ENCODE assay signal across 7 cellular contexts in genomic region chr20:29050008-29050606, GRCh38.
DNase-seq lines count a peak whose midpoint lies in the region; ATAC-seq and TF ChIP-seq lines count a peak whose summit lies in the region.
"Not testable (repeated sequence)": the region's sequence is repeated elsewhere in the genome, so short reads cannot be mapped to it uniquely, and the experiment has no call there.

No MANE protein-coding gene starts in this region.

- not testable (repeated sequence) for H3K4me1 ChIP-seq in PC-9 (replicated peaks; ENCODE audit: insufficient read depth); right lobe of liver

- peak; percentile 33 for DNase-seq in Caki2 (ENCODE audit: low read depth)
- DNase-seq in GM13977 (ENCODE audit: low spot score); epithelial cell of proximal tubule (ENCODE audit: low read depth); right lobe of liver: not testable (repeated sequence)
- DNase-seq in PC-9: peak; percentile 22 to 41
- DNase-seq in activated CD8-positive, alpha-beta T cell treated with anti-CD3 and anti-CD28 coated beads for 36 hours: peak; percentile 3

- BruUV-seq in PC-9 (replicated peaks; lab: Mats Ljungman, UMichigan): not testable (repeated sequence)

- H3K27me3 Mint-ChIP-seq in activated CD8-positive, alpha-beta T cell treated with anti-CD3 and anti-CD28 coated beads for 36 hours: not testable (repeated sequence)

- ATAC-seq in activated CD8-positive, alpha-beta T cell treated with anti-CD3 and anti-CD28 coated beads for 36 hours; right lobe of liver: not testable (repeated sequence)

- not testable (repeated sequence) for TF ChIP-seq POLR2A in right lobe of liver (IDR thresholded peaks at IDR 0.05)

- not testable (repeated sequence) for H3K36me3 Mint-ChIP-seq in activated CD8-positive, alpha-beta T cell treated with anti-CD3 and anti-CD28 coated beads for 36 hours (ENCODE audit: low read depth)

- H3F3A ChIP-seq in PC-9 (ENCODE audit: insufficient read depth, low read depth): not testable (repeated sequence)

- TF ChIP-seq CTCF in GM13977 (IDR thresholded peaks at IDR 0.05; ENCODE audit: extremely low read depth, insufficient read depth, missing control alignments): peak; percentile 30
- TF ChIP-seq CTCF in LNCAP (IDR thresholded peaks at IDR 0.05): peak; percentile 61
- peak; percentile 74 for TF ChIP-seq CTCF in PC-9 (conservative IDR thresholded peaks at IDR 0.05)
- TF ChIP-seq CTCF in activated CD8-positive, alpha-beta T cell treated with anti-CD3 and anti-CD28 coated beads for 36 hours (IDR thresholded peaks at IDR 0.05): peak; percentile 21
- peak; percentile 47 for TF ChIP-seq CTCF in epithelial cell of proximal tubule (conservative IDR thresholded peaks at IDR 0.05; ENCODE audit: low read depth, low read length)
- TF ChIP-seq CTCF in right lobe of liver (IDR thresholded peaks at IDR 0.05): peak; percentile 25 to 49 (median 41)

- H3K27ac ChIP-seq in PC-9, right lobe of liver: not testable (repeated sequence)

- H3K27ac Mint-ChIP-seq in activated CD8-positive, alpha-beta T cell treated with anti-CD3 and anti-CD28 coated beads for 36 hours: not testable (repeated sequence)

- H3K9me3 ChIP-seq in PC-9 (ENCODE audit: insufficient read depth, low read depth); right lobe of liver: not testable (repeated sequence)

- H3K4me3 ChIP-seq in PC-9; epithelial cell of proximal tubule (ENCODE audit: low read depth, low read length); right lobe of liver: not testable (repeated sequence)

- WGBS in right lobe of liver (ENCODE audit: insufficient coverage, low coverage, low lambda C conversion rate, missing lambda C conversion rate): 33% methylated on average over 4 of the region's 4 CpGs

- peaks cover 12% of the 10 kb centered on the region; the same call in 1 of the 2 replicates for H3K27me3 ChIP-seq in PC-9 (ENCODE audit: insufficient read depth, low read depth)
- not testable (repeated sequence) for H3K27me3 ChIP-seq in right lobe of liver

- H3K4me3 Mint-ChIP-seq in activated CD8-positive, alpha-beta T cell treated with anti-CD3 and anti-CD28 coated beads for 36 hours: not testable (repeated sequence)

- H3K36me3 ChIP-seq in PC-9 (ENCODE audit: low read depth); right lobe of liver: not testable (repeated sequence)

- intact Hi-C loops in PC-9 (cut with micrococcal nuclease; ENCODE audit: unreplicated experiment); activated CD8-positive, alpha-beta T cell treated with anti-CD3 and anti-CD28 coated beads for 36 hours (cut with micrococcal nuclease); right lobe of liver (cut with DNase I): not testable (repeated sequence)

- POLR2A ChIA-PET in PC-9 (lab: Charles Lee; ENCODE audit: unreplicated experiment); activated CD8-positive, alpha-beta T cell treated with anti-CD3 and anti-CD28 coated beads for 36 hours (lab: Charles Lee): not testable (repeated sequence)

- CTCF ChIA-PET in PC-9 (lab: Charles Lee); activated CD8-positive, alpha-beta T cell treated with anti-CD3 and anti-CD28 coated beads for 36 hours (lab: Charles Lee): not testable (repeated sequence)

- H3K4me1 Mint-ChIP-seq in activated CD8-positive, alpha-beta T cell treated with anti-CD3 and anti-CD28 coated beads for 36 hours (ENCODE audit: low read depth): not testable (repeated sequence)

- H3K79me2 ChIP-seq in PC-9 (ENCODE audit: low read depth): not testable (repeated sequence)

- not testable (repeated sequence) for H4K20me1 ChIP-seq in PC-9 (ENCODE audit: insufficient read depth)

- not testable (repeated sequence) for H2AFZ ChIP-seq in PC-9

- H3K9me3 Mint-ChIP-seq in activated CD8-positive, alpha-beta T cell treated with anti-CD3 and anti-CD28 coated beads for 36 hours: peaks cover 10% of the 10 kb centered on the region

- H3K9me2 ChIP-seq in PC-9 (ENCODE audit: insufficient read depth): not testable (repeated sequence)

- H3K4me2 ChIP-seq in PC-9: not testable (repeated sequence)

- in situ Hi-C loops in Caki2 (cut with HindIII; ENCODE audit: low pct_unique_long_range_greater_than_20kb, low sequenced_read_pairs); GM13977 (cut with MboI; ENCODE audit: low pct_unique_long_range_greater_than_20kb, low sequenced_read_pairs, unreplicated experiment): not testable (repeated sequence)

Comparison
In these comparisons a context has a peak if more than half of its experiments do, and no peak if none do; other contexts are left out.
1. CTCF ChIP-seq: peak in every context shown above with its lines; median percentile 74 in PC-9; 61 in LNCAP; 47 in epithelial cell of proximal tubule; 41 in right lobe of liver; 30 in GM13977; 21 in activated CD8-positive, alpha-beta T cell treated with anti-CD3 and anti-CD28 coated beads for 36 hours.